In genomic region chr11:58811499-58811898, GRCh38 we compare ENCODE assay signal across 11 cellular contexts. TPM values are rescaled to one million over a fixed set of nuclear protein-coding genes. Genes with fewer than 3 reads are reported as not detected.
"Had no signal": no experiment of that assay in that cellular context is flagged by ENCODE, and none has a peak within 500 bp of the region (broad histone marks: within the 10 kb centered on the region; RNA-seq: fewer than 3 reads in every experiment).

No MANE protein-coding gene starts in this region.

- H2AFZ ChIP-seq: GM23248, GM23338 had no signal

- H3K4me3 Mint-ChIP-seq: GM23338, H9, HFFc6 had no signal

- FAIRE-seq: H1, H54 had no signal

- H3K36me3 ChIP-seq: HAP-1 had no signal

- H3K4me2 ChIP-seq: GM23338 had no signal

- H3K4me1 ChIP-seq: HAP-1 had no signal

- H3K4me1 Mint-ChIP-seq: GM23338, H9 had no signal

- H3K27ac ChIP-seq: GM23248 had no signal

- H3K27ac Mint-ChIP-seq: GM23338, H9, HFFc6 had no signal

- DNase-seq: GM23248, GOT3, H7, H9, HCEC 1CT, HFFc6 had no signal

- H3K9ac ChIP-seq: GM23248 had no signal

- H3K4me3 ChIP-seq: GM23248, GM23338, HAP-1 had no signal

- ATAC-seq: GM23338, HCT116 had no signal

RNA-seq across cellular contexts. Expression of gene GLYATL2, which starts 33.0 kb away (rescaled TPM):
- total RNA-seq: H7, H9 had no signal
